Comparison of ENCODE assay signal across 8 cellular contexts in genomic region chr15:41569232-41569631, GRCh38. TPM values are rescaled to one million over a fixed set of nuclear protein-coding genes. Genes with fewer than 3 reads are reported as not detected.
DNase-seq lines count a peak whose midpoint lies in the region; ATAC-seq and TF ChIP-seq lines count a peak whose summit lies in the region.
"Not testable (repeated sequence)": the region's sequence is repeated elsewhere in the genome, so short reads cannot be mapped to it uniquely, and the experiment has no call there.

No MANE protein-coding gene starts in this region.

- H2BK15ac ChIP-seq in IMR-90 (ENCODE audit: low read depth, low read length) (peak overlapping the region; percentile 71; the same call in 1 of the 3 replicates), neuronal stem cell (ENCODE audit: low read length) (peak overlapping the region; percentile 39)

- peaks cover 19% of the 10 kb centered on the region for H3K27me3 Mint-ChIP-seq in GM23338 (ENCODE audit: insufficient read depth, low read depth, poor library complexity)
- H3K27me3 Mint-ChIP-seq in mesothelial cell of epicardium (ENCODE audit: low read depth), result not testable (repeated sequence)

- not testable (repeated sequence) for H3K4me3 ChIP-seq in GM23338; IMR-90 (ENCODE audit: insufficient read depth, low read depth, low read length); neuronal stem cell (ENCODE audit: low read length in 2 of 2)

- H3F3A ChIP-seq in GM23338 (replicated peaks; ENCODE audit: low read depth), result not testable (repeated sequence)

- H3K4ac ChIP-seq in IMR-90 (ENCODE audit: low read depth, low read length), result peak overlapping the region; percentile 96
- not testable (repeated sequence) for H3K4ac ChIP-seq in neuronal stem cell (ENCODE audit: low read length)

- CTCF ChIA-PET in IMR-90 (lab: Yijun Ruan, JAX), result not testable (repeated sequence)

- not testable (repeated sequence) for H3K9me3 Mint-ChIP-seq in GM23338, mesothelial cell of epicardium

- intact Hi-C loops in IMR-90 (cut with micrococcal nuclease); Right ventricle myocardium superior (cut with DNase I): not testable (repeated sequence)

- peak overlapping the region; percentile 78 to 92; a peak in 2 of 4 replicates for H4K8ac ChIP-seq in IMR-90 (ENCODE audit: low read depth in 2 of 2, low read length in 2 of 2)
- H4K8ac ChIP-seq in neuronal stem cell (ENCODE audit: low read depth, low read length), result not testable (repeated sequence)

- POLR2A ChIA-PET in IMR-90 (lab: Charles Lee; ENCODE audit: unreplicated experiment), result not testable (repeated sequence)

- not testable (repeated sequence) for H3K36me3 ChIP-seq in GM23338 (ENCODE audit: insufficient read depth)
- H3K36me3 ChIP-seq in IMR-90 (ENCODE audit: control insufficient read depth, insufficient read depth, low read length) (peaks cover 25% of the 10 kb centered on the region), neuronal stem cell (replicated peaks in 1 of 2; ENCODE audit: control insufficient read depth in 2 of 2, insufficient read depth in 2 of 2, low read length in 2 of 2) (peaks cover 53 to 79% of the 10 kb centered on the region in 2 donors)

- not testable (repeated sequence) for H2BK5ac ChIP-seq in IMR-90 (ENCODE audit: low read depth, low read length, poor library complexity, severe bottlenecking)
- peak overlapping the region; percentile 96 for H2BK5ac ChIP-seq in neuronal stem cell (ENCODE audit: low read length)

- H3K27ac Mint-ChIP-seq in GM23338 (peak overlapping the region; percentile 99), mesothelial cell of epicardium (peak overlapping the region; percentile 79)

- not testable (repeated sequence) for TF ChIP-seq POLR2A in IMR-90 (IDR thresholded peaks at IDR 0.05; ENCODE audit: low read depth, low read length)

- not testable (repeated sequence) for H3K9me2 ChIP-seq in GM23338 (ENCODE audit: insufficient read depth)

- WGBS in IMR-90 (ENCODE audit: extremely low coverage in 2 of 2, insufficient read length in 1 of 2), 2 experiments, result no CpG with 5 or more reads among the region's 1 CpG
- WGBS in neuronal stem cell (ENCODE audit: extremely low coverage in 2 of 2, insufficient read length in 2 of 2, insufficient replicate concordance in 1 of 2), 2 donors, result no CpG with 5 or more reads among the region's 1 CpG

- peaks cover 50% of the 10 kb centered on the region for H3K4me1 Mint-ChIP-seq in GM23338
- H3K4me1 Mint-ChIP-seq in mesothelial cell of epicardium, result peaks cover 46% of the 10 kb centered on the region

- not testable (repeated sequence) for H4K5ac ChIP-seq in IMR-90 (ENCODE audit: low read depth, low read length)

- peak overlapping the region; percentile 8 for H2BK12ac ChIP-seq in neuronal stem cell (ENCODE audit: low read length)

- H2AK5ac ChIP-seq in IMR-90 (ENCODE audit: low read depth, low read length), result peak overlapping the region; percentile 94; the same call in 1 of the 2 replicates
- H2AK5ac ChIP-seq in neuronal stem cell (ENCODE audit: low read depth, low read length), result peak overlapping the region; percentile 97

- H3K4me3 Mint-ChIP-seq in GM23338, result peak overlapping the region; percentile 46; the same call in 2 of the 3 replicates
- not testable (repeated sequence) for H3K4me3 Mint-ChIP-seq in mesothelial cell of epicardium

- H2BK120ac ChIP-seq in IMR-90 (ENCODE audit: low read depth, low read length), result peak overlapping the region; percentile 93
- peak overlapping the region; percentile 89 for H2BK120ac ChIP-seq in neuronal stem cell (ENCODE audit: low read depth, low read length)

- not testable (repeated sequence) for H3K9ac ChIP-seq in IMR-90 (ENCODE audit: low read depth, low read length); neuronal stem cell (ENCODE audit: low read depth, low read length, poor library complexity)

- TF ChIP-seq RAD21 in IMR-90 (IDR thresholded peaks at IDR 0.05; ENCODE audit: low read length), result not testable (repeated sequence)

- BruUV-seq in IMR-90 (replicated peaks; lab: Mats Ljungman, UMichigan), result not testable (repeated sequence)

- H4K91ac ChIP-seq in IMR-90 (ENCODE audit: insufficient read depth, low read depth, low read length) (peak overlapping the region; percentile 89), neuronal stem cell (ENCODE audit: low read depth, low read length, poor library complexity) (peak overlapping the region; percentile 100)

- not testable (repeated sequence) for H3K27me3 ChIP-seq in GM23338 (ENCODE audit: insufficient read depth); IMR-90 (ENCODE audit: control insufficient read depth, insufficient read depth, low read length); layer of hippocampus (ENCODE audit: control insufficient read depth, insufficient read depth, low read length); neuronal stem cell (ENCODE audit: control insufficient read depth in 3 of 3, insufficient read depth in 3 of 3, low read depth in 1 of 3, low read length in 3 of 3)

- not testable (repeated sequence) for H3K79me1 ChIP-seq in IMR-90 (ENCODE audit: low read depth in 1 of 2, low read length in 2 of 2); neuronal stem cell (ENCODE audit: low read depth, low read length)

- H3K9me1 ChIP-seq in IMR-90 (ENCODE audit: insufficient read depth, low read length), result peaks cover 13% of the 10 kb centered on the region

- H4K20me1 ChIP-seq in GM23338 (replicated peaks; ENCODE audit: insufficient read depth); IMR-90 (ENCODE audit: insufficient read depth, low read length): not testable (repeated sequence)

- H2AK9ac ChIP-seq in IMR-90 (replicated peaks; ENCODE audit: low read depth, low read length, poor library complexity), result not testable (repeated sequence)

- not testable (repeated sequence) for H3K56ac ChIP-seq in IMR-90 (ENCODE audit: extremely low read depth, insufficient read depth, low read length)

- H3K27ac ChIP-seq in GM23338 (ENCODE audit: low read depth) (peak overlapping the region; percentile 95), cingulate gyrus (ENCODE audit: low read depth, low read length) (peak overlapping the region; percentile 95), layer of hippocampus (ENCODE audit: low read depth, low read length) (peak overlapping the region; percentile 87), neuronal stem cell (replicated peaks; ENCODE audit: low read length) (peak overlapping the region; percentile 96), substantia nigra (ENCODE audit: low read depth, low read length, poor library complexity, severe bottlenecking) (peak overlapping the region; percentile 93)
- not testable (repeated sequence) for H3K27ac ChIP-seq in IMR-90 (ENCODE audit: insufficient read depth, low read length)

- H2BK20ac ChIP-seq in IMR-90 (ENCODE audit: low read depth, low read length), result not testable (repeated sequence)

- H3K79me2 ChIP-seq in GM23338 (replicated peaks; ENCODE audit: insufficient read depth), result not testable (repeated sequence)

- in situ Hi-C loops in IMR-90 (cut with MboI; ENCODE audit: low sequenced_read_pairs), result not testable (repeated sequence)

- H3K23ac ChIP-seq in IMR-90 (ENCODE audit: low read depth, low read length); neuronal stem cell (ENCODE audit: low read depth, low read length, poor library complexity): not testable (repeated sequence)

- H3K14ac ChIP-seq in IMR-90 (replicated peaks; ENCODE audit: low read depth, low read length); neuronal stem cell (ENCODE audit: low read length): not testable (repeated sequence)

- not testable (repeated sequence) for H3K18ac ChIP-seq in IMR-90 (ENCODE audit: low read depth, low read length)
- H3K18ac ChIP-seq in neuronal stem cell (ENCODE audit: low read length), result peak overlapping the region; percentile 98

- TF ChIP-seq CTCF in GM23338 (conservative IDR thresholded peaks at IDR 0.05; ENCODE audit: low read depth in 2 of 2); IMR-90 (conservative IDR thresholded peaks at IDR 0.05; ENCODE audit: low read depth, low read length); mesothelial cell of epicardium (IDR thresholded peaks at IDR 0.05; ENCODE audit: unreplicated experiment): not testable (repeated sequence)

- peak overlapping the region; percentile 68 for H3K4me2 ChIP-seq in GM23338
- H3K4me2 ChIP-seq in IMR-90 (ENCODE audit: low read depth, low read length); neuronal stem cell (ENCODE audit: insufficient read depth, low read length, poor library complexity, severe bottlenecking): not testable (repeated sequence)

- H3K4me1 ChIP-seq in GM23338 (ENCODE audit: insufficient read depth), result peaks cover 39% of the 10 kb centered on the region
- peaks cover 16% of the 10 kb centered on the region for H3K4me1 ChIP-seq in IMR-90 (ENCODE audit: control insufficient read depth, insufficient read depth, low read length)
- peaks cover 29 to 39% of the 10 kb centered on the region in 2 donors for H3K4me1 ChIP-seq in neuronal stem cell (ENCODE audit: control insufficient read depth in 2 of 2, insufficient read depth in 1 of 2, low read depth in 1 of 2, low read length in 2 of 2)

- H3K36me3 Mint-ChIP-seq in GM23338 (ENCODE audit: low read depth) (peaks cover 85% of the 10 kb centered on the region), mesothelial cell of epicardium (peaks cover 27% of the 10 kb centered on the region)

- not testable (repeated sequence) for DNase-seq in GM23338 (ENCODE audit: low spot score); IMR-90; mesothelial cell of epicardium (ENCODE audit: low spot score in 2 of 2, unreplicated experiment in 2 of 2); neuronal stem cell (ENCODE audit: low spot score); substantia nigra (lab: John Stamatoyannopoulos, UW)
- peak; percentile 3 for DNase-seq in Right ventricle myocardium superior

- dilution Hi-C loops in IMR-90 (cut with HindIII; ENCODE audit: low sequenced_read_pairs, unreplicated experiment), result not testable (repeated sequence)

- H3K9me3 ChIP-seq in IMR-90 (ENCODE audit: control insufficient read depth, insufficient read depth, low read length); neuronal stem cell (replicated peaks in 1 of 2; ENCODE audit: control insufficient read depth in 2 of 2, insufficient read depth in 1 of 2, low read depth in 1 of 2, low read length in 2 of 2): not testable (repeated sequence)

- ATAC-seq in GM23338; IMR-90 (ENCODE audit: low read depth); Right ventricle myocardium superior (ENCODE audit: poor library complexity): not testable (repeated sequence)

- not testable (repeated sequence) for H2AFZ ChIP-seq in GM23338; IMR-90 (replicated peaks; ENCODE audit: low read length, poor library complexity); neuronal stem cell (ENCODE audit: low read length)

RNA-seq across cellular contexts. Expression of gene TYRO3, which starts 10.2 kb away (rescaled TPM):
- total RNA-seq in GM23338 (2014; rRNA removed; shearing (Covaris generic)), result 56.4 and 61.0 TPM in 2 replicates
- 32.1 and 32.6 TPM in 2 replicates for polyA plus RNA-seq in GM23338 (2016; fragmentation: Nextera tagmentation; extraction: Ambion mirVana)
- total RNA-seq in IMR-90 (2012; rRNA removed), result 10.6 and 11.5 TPM in 2 replicates
- 15.1 and 18.4 TPM in 2 replicates for polyA plus RNA-seq in IMR-90 (2012; rRNA removed)
- 3.8 and 10.2 TPM in 2 replicates for polyA plus RNA-seq in IMR-90 (2012; cell fraction: cytosol; rRNA removed)
- 10.8 and 15.1 TPM in 2 replicates for polyA plus RNA-seq in IMR-90 (2012; cell fraction: nucleus; rRNA removed; ENCODE audit: low replicate concordance)
- total RNA-seq in Right ventricle myocardium superior, result 4.3 TPM
- 94.4 to 104 TPM (median 95.8 TPM) in 3 replicates for total RNA-seq in mesothelial cell of epicardium
- polyA plus RNA-seq in neuronal stem cell (2013, experiment 1 of 2), result 121 TPM
- 118 TPM for polyA plus RNA-seq in neuronal stem cell (2013, experiment 2 of 2)

RNA-seq across cellular contexts. Expression of gene RPAP1, which starts 25.2 kb away (rescaled TPM):
- total RNA-seq in GM23338 (2014; rRNA removed; shearing (Covaris generic)), result 47.1 and 69.0 TPM in 2 replicates
- polyA plus RNA-seq in GM23338 (2016; fragmentation: Nextera tagmentation; extraction: Ambion mirVana) (40.1 and 42.3 TPM in 2 replicates), IMR-90 (2012; rRNA removed) (18.1 and 22.7 TPM in 2 replicates)
- total RNA-seq in IMR-90 (2012; rRNA removed) (9.1 and 9.4 TPM in 2 replicates), Right ventricle myocardium superior (26.4 TPM), mesothelial cell of epicardium (54.0 to 65.5 TPM (median 54.8 TPM) in 3 replicates)
- 13.5 and 18.3 TPM in 2 replicates for polyA plus RNA-seq in IMR-90 (2012; cell fraction: cytosol; rRNA removed)
- polyA plus RNA-seq in IMR-90 (2012; cell fraction: nucleus; rRNA removed; ENCODE audit: low replicate concordance), result 32.5 and 57.8 TPM in 2 replicates
- polyA plus RNA-seq in neuronal stem cell (2013, experiment 1 of 2), result 21.6 TPM
- 20.4 TPM for polyA plus RNA-seq in neuronal stem cell (2013, experiment 2 of 2)

RNA-seq across cellular contexts. Expression of gene LTK, which starts 55.6 kb away (rescaled TPM):
- 0.14 TPM in 1 of 2 replicates, not detected in the other for total RNA-seq in GM23338 (2014; rRNA removed; shearing (Covaris generic))
- polyA plus RNA-seq in GM23338 (2016; fragmentation: Nextera tagmentation; extraction: Ambion mirVana), result 0.40 TPM in 1 of 2 replicates, not detected in the other
- 0.18 and 0.28 TPM in 2 replicates for total RNA-seq in IMR-90 (2012; rRNA removed)
- 0.62 and 0.77 TPM in 2 replicates for polyA plus RNA-seq in IMR-90 (2012; rRNA removed)
- 0.30 and 0.37 TPM in 2 replicates for polyA plus RNA-seq in IMR-90 (2012; cell fraction: cytosol; rRNA removed)
- polyA plus RNA-seq in IMR-90 (2012; cell fraction: nucleus; rRNA removed; ENCODE audit: low replicate concordance), result 3.0 and 6.3 TPM in 2 replicates
- 1.1 TPM for total RNA-seq in Right ventricle myocardium superior
- total RNA-seq in mesothelial cell of epicardium, result 0.91 to 1.2 TPM (median 1.0 TPM) in 3 replicates
- polyA plus RNA-seq in neuronal stem cell (2013, experiment 1 of 2), result 0.03 TPM
- polyA plus RNA-seq in neuronal stem cell (2013, experiment 2 of 2), result 0.06 TPM
